13 cellular contexts compared by ENCODE assay signal in the genomic region with DNA sequence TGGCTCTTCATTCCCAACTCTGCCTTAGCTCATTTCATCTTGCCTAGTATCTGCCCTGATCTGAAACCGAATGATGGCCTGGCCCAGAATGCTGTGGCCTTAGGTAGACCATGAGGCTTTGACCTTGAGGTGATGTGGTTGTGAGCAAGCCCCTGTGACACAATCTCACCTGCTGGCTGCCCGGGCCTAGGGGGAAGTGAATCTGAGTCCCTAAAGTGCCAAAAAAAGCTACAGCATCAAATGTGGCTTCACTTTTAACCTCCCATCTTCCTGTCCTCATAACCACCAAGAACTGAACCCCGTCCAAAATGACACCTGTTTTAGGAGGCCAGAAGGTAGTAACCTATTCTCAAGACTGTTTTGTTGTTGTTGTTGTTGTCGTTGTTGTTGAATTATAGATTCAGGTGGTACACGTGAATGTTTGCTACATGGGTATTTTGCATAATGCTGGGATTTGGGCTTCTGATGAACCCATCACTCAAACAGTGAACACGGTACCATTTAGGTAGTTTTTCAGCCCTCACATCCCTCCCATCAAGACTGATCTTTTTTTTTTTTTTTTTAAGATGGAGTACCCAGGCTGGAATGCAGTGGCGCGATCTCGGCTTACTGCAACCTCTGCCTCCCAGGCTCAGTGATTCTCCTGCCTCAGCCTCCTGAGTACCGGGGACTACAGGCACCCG. TPM values are rescaled to one million over a fixed set of nuclear protein-coding genes. Genes with fewer than 3 reads are reported as not detected.
A peak's percentile ranks its signal among the peaks of the same experiment; 100 is the strongest.
DNase-seq lines count a peak whose midpoint lies in the region; ATAC-seq and TF ChIP-seq lines count a peak whose summit lies in the region.
"Had no signal": no experiment of that assay in that cellular context is flagged by ENCODE, and none has a peak within 500 bp of the region (broad histone marks: within the 10 kb centered on the region; RNA-seq: fewer than 3 reads in every experiment).

No MANE protein-coding gene starts in this region.

- no peaks in the 10 kb centered on the region for H3K36me3 ChIP-seq in mammary epithelial cell (ENCODE audit: insufficient read depth, low read length)
- peaks cover 21% of the 10 kb centered on the region for H3K36me3 ChIP-seq in BE2C

- H3K9me3 Mint-ChIP-seq in activated naive CD8-positive, alpha-beta T cell treated with anti-CD3 and anti-CD28 coated beads, Interleukin-2, amount 10 ng/mL, durations not matched to agents 7 days and 5 days, result no peaks in the 10 kb centered on the region
- H3K9me3 Mint-ChIP-seq in activated naive CD8-positive, alpha-beta T cell treated with anti-CD3 and anti-CD28 coated beads for 36 hours, result no peaks in the 10 kb centered on the region
- H3K9me3 Mint-ChIP-seq: activated naive CD4-positive, alpha-beta T cell treated with anti-CD3 and anti-CD28 coated beads, Interleukin-2, amount 10 ng/mL, durations not matched to agents 7 days and 5 days; effector memory CD8-positive, alpha-beta T cell had no signal

- no peaks in the 10 kb centered on the region for H3K27me3 Mint-ChIP-seq in activated naive CD8-positive, alpha-beta T cell treated with anti-CD3 and anti-CD28 coated beads, Interleukin-2, amount 10 ng/mL, durations not matched to agents 7 days and 5 days
- no peaks in the 10 kb centered on the region for H3K27me3 Mint-ChIP-seq in activated naive CD8-positive, alpha-beta T cell treated with anti-CD3 and anti-CD28 coated beads for 36 hours
- H3K27me3 Mint-ChIP-seq: activated naive CD4-positive, alpha-beta T cell treated with anti-CD3 and anti-CD28 coated beads, Interleukin-2, amount 10 ng/mL, durations not matched to agents 7 days and 5 days; effector memory CD8-positive, alpha-beta T cell had no signal

- H3K4me3 ChIP-seq in mammary epithelial cell (replicated peaks in 1 of 3; ENCODE audit: insufficient read depth in 1 of 3, low read depth in 2 of 3, low read length in 3 of 3), result no peak overlapping the region
- H3K4me3 ChIP-seq in BE2C (ENCODE audit: low read depth, low read length), result no peak overlapping the region
- H3K4me3 ChIP-seq: upper lobe of right lung had no signal

- ATAC-seq in activated naive CD8-positive, alpha-beta T cell treated with anti-CD3 and anti-CD28 coated beads, Interleukin-2, amount 10 ng/mL, durations not matched to agents 7 days and 5 days (ENCODE audit: low read depth), result no peak
- peak; percentile 98 for ATAC-seq in HG02759 (IDR thresholded peaks at IDR 0.05; ENCODE audit: unreplicated experiment)
- ATAC-seq in HG03521 (IDR thresholded peaks at IDR 0.05; ENCODE audit: unreplicated experiment), result peak; percentile 96
- ATAC-seq: effector memory CD8-positive, alpha-beta T cell; upper lobe of right lung had no signal

- H3K4me1 Mint-ChIP-seq in activated naive CD8-positive, alpha-beta T cell treated with anti-CD3 and anti-CD28 coated beads, Interleukin-2, amount 10 ng/mL, durations not matched to agents 7 days and 5 days, result peaks cover 16% of the 10 kb centered on the region
- H3K4me1 Mint-ChIP-seq in activated naive CD8-positive, alpha-beta T cell treated with anti-CD3 and anti-CD28 coated beads for 36 hours, result peaks cover 5% of the 10 kb centered on the region

- CTCF ChIA-PET in mammary epithelial cell (lab: Charles Lee; ENCODE audit: low non-redundant PET), result no interaction called here

- H2AFZ ChIP-seq in mammary epithelial cell (ENCODE audit: low read depth, low read length), result no peak overlapping the region

- H4K20me1 ChIP-seq in mammary epithelial cell (ENCODE audit: insufficient read depth, low read length), result no peaks in the 10 kb centered on the region

- no peak for TF ChIP-seq CTCF in mammary epithelial cell (conservative IDR thresholded peaks at IDR 0.05 in 1 of 2, IDR thresholded peaks at IDR 0.05 in 1 of 2; ENCODE audit: extremely low read depth in 1 of 2, insufficient read depth in 1 of 2, low read depth in 1 of 2, low read length in 2 of 2)
- TF ChIP-seq CTCF in BE2C (IDR thresholded peaks at IDR 0.05; ENCODE audit: low read depth, low read length), result no peak

- H3K27me3 ChIP-seq in mammary epithelial cell (ENCODE audit: insufficient read depth, low read length) (no peaks in the 10 kb centered on the region), BE2C (no peaks in the 10 kb centered on the region)
- H3K27me3 ChIP-seq: upper lobe of right lung had no signal

- POLR2A ChIA-PET in activated naive CD8-positive, alpha-beta T cell treated with anti-CD3 and anti-CD28 coated beads, Interleukin-2, amount 10 ng/mL, durations not matched to agents 7 days and 5 days (lab: Charles Lee), result no interaction called here

- H3K9ac ChIP-seq in mammary epithelial cell (ENCODE audit: insufficient read depth, low read length), result no peak overlapping the region

- in situ Hi-C loops in mammary epithelial cell (cut with MboI; ENCODE audit: low sequenced_read_pairs in 2 of 2), result no loop called here

- H3K4me1 ChIP-seq in mammary epithelial cell (ENCODE audit: insufficient read depth, low read length) (no peaks in the 10 kb centered on the region), BE2C (no peaks in the 10 kb centered on the region)
- H3K4me1 ChIP-seq: upper lobe of right lung had no signal

- peak overlapping the region; percentile 14 for H3K27ac Mint-ChIP-seq in activated naive CD8-positive, alpha-beta T cell treated with anti-CD3 and anti-CD28 coated beads, Interleukin-2, amount 10 ng/mL, durations not matched to agents 7 days and 5 days
- H3K27ac Mint-ChIP-seq in activated naive CD8-positive, alpha-beta T cell treated with anti-CD3 and anti-CD28 coated beads for 36 hours, result no peak overlapping the region
- H3K27ac Mint-ChIP-seq: activated naive CD4-positive, alpha-beta T cell treated with anti-CD3 and anti-CD28 coated beads, Interleukin-2, amount 10 ng/mL, durations not matched to agents 7 days and 5 days had no signal

- intact Hi-C loops in mammary epithelial cell (cut with micrococcal nuclease), result no loop called here

- H3K36me3 Mint-ChIP-seq in activated naive CD8-positive, alpha-beta T cell treated with anti-CD3 and anti-CD28 coated beads, Interleukin-2, amount 10 ng/mL, durations not matched to agents 7 days and 5 days, result peaks cover 38% of the 10 kb centered on the region
- peaks cover 25% of the 10 kb centered on the region for H3K36me3 Mint-ChIP-seq in activated naive CD8-positive, alpha-beta T cell treated with anti-CD3 and anti-CD28 coated beads for 36 hours

- 79% methylated on average over 10 of the region's 11 CpGs for WGBS in mammary epithelial cell (ENCODE audit: low coverage, missing lambda C conversion rate)

- no peaks in the 10 kb centered on the region for H3K9me3 ChIP-seq in mammary epithelial cell (replicated peaks; ENCODE audit: insufficient read depth, low read length)
- H3K9me3 ChIP-seq in BE2C, result no peaks in the 10 kb centered on the region
- H3K9me3 ChIP-seq: upper lobe of right lung had no signal

- H3K27ac ChIP-seq in mammary epithelial cell (ENCODE audit: insufficient read depth, low read depth, low read length), result no peak overlapping the region
- H3K27ac ChIP-seq: upper lobe of right lung had no signal

- no TSS peak for BruUV-seq in mammary epithelial cell (replicated peaks; lab: Mats Ljungman, UMichigan)

- no peaks in the 10 kb centered on the region for H3K79me2 ChIP-seq in mammary epithelial cell (ENCODE audit: insufficient read depth, low read length)

- H3K4me2 ChIP-seq in mammary epithelial cell (ENCODE audit: insufficient read depth, low read depth, low read length), result no peak overlapping the region

- peak overlapping the region; percentile 33 for H3K4me3 Mint-ChIP-seq in activated naive CD8-positive, alpha-beta T cell treated with anti-CD3 and anti-CD28 coated beads, Interleukin-2, amount 10 ng/mL, durations not matched to agents 7 days and 5 days
- H3K4me3 Mint-ChIP-seq in activated naive CD8-positive, alpha-beta T cell treated with anti-CD3 and anti-CD28 coated beads for 36 hours, result no peak overlapping the region
- H3K4me3 Mint-ChIP-seq: activated naive CD4-positive, alpha-beta T cell treated with anti-CD3 and anti-CD28 coated beads, Interleukin-2, amount 10 ng/mL, durations not matched to agents 7 days and 5 days; effector memory CD8-positive, alpha-beta T cell had no signal

- dilution Hi-C loops in mammary epithelial cell (cut with HindIII; ENCODE audit: low sequenced_read_pairs), result loop anchor here (5.0 kb wide), 1 partner anchor 97 kb away; no protein-coding TSS in a partner anchor

- DNase-seq in activated naive CD8-positive, alpha-beta T cell treated with anti-CD3 and anti-CD28 coated beads, Interleukin-2, amount 10 ng/mL, durations not matched to agents 7 days and 5 days, result no peak
- no peak for DNase-seq in activated naive CD8-positive, alpha-beta T cell treated with anti-CD3 and anti-CD28 coated beads for 36 hours
- DNase-seq in DMS79 (lab: John Stamatoyannopoulos, UW) (no peak), mammary epithelial cell (no peak), NCI-H748 treated with DMSO at 0.1 percent for 48 hours (lab: John Stamatoyannopoulos, UW) (no peak), BE2C (no peak)
- DNase-seq: activated naive CD4-positive, alpha-beta T cell treated with anti-CD3 and anti-CD28 coated beads, Interleukin-2, amount 10 ng/mL, durations not matched to agents 7 days and 5 days; effector memory CD8-positive, alpha-beta T cell; NCI-H446 treated with DMSO at 0.1 percent for 48 hours; stimulated activated CD4-positive, alpha-beta T cell treated with anti-CD3 and anti-CD28 coated beads, Interleukin-4, amount 100 ng/mL, for 24 hours; upper lobe of right lung had no signal

RNA-seq across cellular contexts. Expression of gene MCCC1, which starts 54.6 kb away (rescaled TPM):
- 10 to 100 TPM; 31.2 to 38.0 TPM for total RNA-seq in activated naive CD8-positive, alpha-beta T cell treated with anti-CD3 and anti-CD28 coated beads, Interleukin-2, amount 10 ng/mL, durations not matched to agents 7 days and 5 days
- 10 to 100 TPM; 32.2 to 38.3 TPM for total RNA-seq in activated naive CD8-positive, alpha-beta T cell treated with anti-CD3 and anti-CD28 coated beads for 36 hours
- 10 to 100 TPM; 14.0 to 15.3 TPM for total RNA-seq in mammary epithelial cell
- 11.2 TPM for polyA plus RNA-seq in mammary epithelial cell
- polyA minus RNA-seq in mammary epithelial cell, result 5.8 TPM
- 5.5 TPM for polyA plus RNA-seq in BE2C (2012; ENCODE audit: insufficient read depth, insufficient read length, low read depth)
